ENCODE assay signal across 10 cellular contexts in genomic region chr16:68778551-68779231, GRCh38. TPM values are rescaled to one million over a fixed set of nuclear protein-coding genes. Genes with fewer than 3 reads are reported as not detected.
DNase-seq lines count a peak whose midpoint lies in the region; ATAC-seq, FAIRE-seq and TF ChIP-seq lines count a peak whose summit lies in the region.
"Had no signal": no experiment of that assay in that cellular context is flagged by ENCODE, and none has a peak within 500 bp of the region (broad histone marks: within the 10 kb centered on the region; RNA-seq: fewer than 3 reads in every experiment).

No MANE protein-coding gene starts in this region.

- no peak for TF ChIP-seq RAD21 in K562 (CRISPR knock-in tag; conservative IDR thresholded peaks at IDR 0.05 in 1 of 2, IDR thresholded peaks at IDR 0.05 in 1 of 2)

- H3K9me1 ChIP-seq in K562 (ENCODE audit: control insufficient read depth, insufficient read depth, low read length): no peaks in the 10 kb centered on the region

- DNase-seq in NCI-H146 treated with DMSO at 0.1 percent for 48 hours (lab: John Stamatoyannopoulos, UW; ENCODE audit: unreplicated experiment) (peak; percentile 68), K562 (ENCODE audit: extremely low read depth in 1 of 4, low spot score in 3 of 4) (peak in 1 of 4 experiments; percentile 32), left lobe of liver (ENCODE audit: low spot score) (peak; percentile 86), ureter (ENCODE audit: low spot score) (peak; percentile 48), activated T-cell treated with anti-CD3 and anti-CD28 coated beads for 4 hours (no peak), Ammon's horn (ENCODE audit: low spot score) (no peak), DMS 273 (lab: John Stamatoyannopoulos, UW; ENCODE audit: unreplicated experiment) (no peak)
- DNase-seq: uterus had no signal

- POLR2A ChIA-PET in K562 (lab: Yijun Ruan, JAX): interaction anchor here (0.6 to 0.9 kb wide), 2 partner anchors 11 to 439 kb away, joined by 4 read pairs; no protein-coding TSS in a partner anchor

- in situ Hi-C loops in K562 (cut with MboI): no loop called here

- H3K27ac ChIP-seq in K562 (ENCODE audit: extremely low read depth, low read depth, low read length): no peak overlapping the region
- H3K27ac ChIP-seq: HL-60, uterus had no signal

- TF ChIP-seq CTCF in K562 (IDR thresholded peaks at IDR 0.05 in 2 of 3, conservative IDR thresholded peaks at IDR 0.05 in 1 of 3; ENCODE audit: insufficient read depth in 2 of 3, low read depth in 1 of 3, low read length in 3 of 3): no peak

- H3K4me1 ChIP-seq in K562 (replicated peaks in 1 of 2; ENCODE audit: control insufficient read depth in 2 of 2, insufficient read depth in 2 of 2, low read length in 2 of 2): peaks cover 2 to 3% of the 10 kb centered on the region in 2 experiments; a peak in 2 of 5 replicates
- H3K4me1 ChIP-seq: uterus had no signal

- peaks cover 0 to 5% of the 10 kb centered on the region in 2 experiments; a peak in 1 of 5 replicates for H3K27me3 ChIP-seq in K562 (ENCODE audit: control insufficient read depth in 2 of 2, insufficient read depth in 2 of 2, low read length in 2 of 2)
- H3K27me3 ChIP-seq: uterus had no signal

- H3K4me3 ChIP-seq in K562: no peak overlapping the region
- H3K4me3 ChIP-seq: uterus had no signal

- no peaks in the 10 kb centered on the region for H3K36me3 ChIP-seq in K562 (ENCODE audit: control insufficient read depth, insufficient read depth, low read length)
- H3K36me3 ChIP-seq: uterus had no signal

- H2AFZ ChIP-seq in K562 (ENCODE audit: low read depth, low read length): peak overlapping the region; percentile 68

- H3K4me2 ChIP-seq in K562 (ENCODE audit: insufficient read depth, low read length): no peak overlapping the region

- TF ChIP-seq EP300 in K562 (IDR thresholded peaks at IDR 0.05; ENCODE audit: low read length): no peak

- 34% methylated on average over 6 of the region's 6 CpGs for WGBS in K562 (ENCODE audit: insufficient coverage, low coverage, missing lambda C conversion rate)

- intact Hi-C loops in K562 (cut with micrococcal nuclease): no loop called here

- peak overlapping the region in 1 of 2 experiments; percentile 49; a peak in 1 of 4 replicates for H3K9ac ChIP-seq in K562 (ENCODE audit: insufficient read depth in 1 of 2, low read depth in 2 of 2, low read length in 2 of 2)

- H3K79me2 ChIP-seq in K562 (ENCODE audit: control insufficient read depth, insufficient read depth, low read length): no peaks in the 10 kb centered on the region

- FAIRE-seq in K562 (lab: Jason Lieb, UNC): no peak

- H4K20me1 ChIP-seq in K562 (replicated peaks; ENCODE audit: control insufficient read depth, insufficient read depth, low read length): no peaks in the 10 kb centered on the region

- no peak for TF ChIP-seq POLR2A in K562 (conservative IDR thresholded peaks at IDR 0.05)

- ATAC-seq in K562: peak; percentile 57; the same call in 2 of the 3 replicates
- peak; percentile 79 for ATAC-seq in left lobe of liver

- CTCF ChIA-PET in K562 (lab: Yijun Ruan, JAX; ENCODE audit: low intra/inter-chr PET ratio): no interaction called here

- BruUV-seq in K562 (replicated peaks; lab: Mats Ljungman, UMichigan): no TSS peak

- H3K9me3 ChIP-seq in K562 (replicated peaks; ENCODE audit: control insufficient read depth, insufficient read depth, low read depth, low read length): no peaks in the 10 kb centered on the region
- H3K9me3 ChIP-seq: uterus had no signal

TF ChIP-seq in K562, 482 proteins besides CTCF, POLR2A, EP300 and RAD21 (continues in another document):
- TF ChIP-seq NCOR1 (IDR thresholded peaks at IDR 0.05) (no peak), TRIM24 (IDR thresholded peaks at IDR 0.05) (no peak), TCF3 (CRISPR knock-in tag; IDR thresholded peaks at IDR 0.05) (peak; percentile 34), CHD7 (IDR thresholded peaks at IDR 0.05; ENCODE audit: low read depth, low read length) (no peak), ZNF695 (CRISPR knock-in tag; IDR thresholded peaks at IDR 0.05) (no peak)

RNA-seq across cellular contexts. Expression of gene CDH1, which starts 41.6 kb away (rescaled TPM):
- not detected in 2 replicates for total RNA-seq in K562 (2011; cell fraction: chromatin; rRNA removed; ENCODE audit: low replicate concordance)
- total RNA-seq in K562 (2011; cell fraction: nucleolus; rRNA removed): not detected in 2 replicates
- not detected in 2 replicates for total RNA-seq in K562 (2011; cell fraction: nucleoplasm; rRNA removed)
- total RNA-seq in K562 (2014; rRNA removed) (not detected in 2 replicates), K562 (2014; rRNA removed; fragmentation: Illumina TruSeq; extraction: Trizol) (not detected in 2 replicates), K562 (2015; rRNA removed; fragmentation: Illumina TruSeq; extraction: Trizol) (0.60 TPM in 1 of 2 replicates, not detected in the other), K562 (2021) (0.69 and 0.76 TPM in 2 replicates), left lobe of liver (115 TPM), ureter (428 TPM)
- polyA plus RNA-seq in K562 (2011; rRNA removed) (not detected in 2 replicates), K562 (2014; fragmentation: Illumina TruSeq; extraction: Trizol) (not detected in 2 replicates), K562 (2014; fragmentation: Nextera tagmentation; extraction: Ambion mirVana) (under 1 TPM in 1 of 2 experiments, not detected in 1; 0.01 TPM), K562 (2014; rRNA removed) (not detected in 2 replicates)
- 0.07 TPM in 1 of 2 replicates, not detected in the other for polyA plus RNA-seq in K562 (2011; cell fraction: cytosol; rRNA removed)
- 0.04 TPM in 1 of 2 replicates, not detected in the other for polyA plus RNA-seq in K562 (2011; cell fraction: nucleus; rRNA removed)
- 0.10 and 0.11 TPM in 2 replicates for polyA plus RNA-seq in K562 (2012)
- not detected in 2 replicates for polyA minus RNA-seq in K562 (2011; rRNA and poly(A)+ RNA removed)
- not detected in 2 replicates for polyA minus RNA-seq in K562 (2011; cell fraction: cytosol; rRNA and poly(A)+ RNA removed)
- not detected in 2 replicates for polyA minus RNA-seq in K562 (2011; cell fraction: nucleus; rRNA and poly(A)+ RNA removed)
- total RNA-seq: activated CD8-positive, alpha-beta memory T cell treated with anti-CD3 and anti-CD28 coated beads for 36 hours had no signal

Comparison
In these comparisons a context has a peak if more than half of its experiments do, and no peak if none do; other contexts are left out.
1. DNase-seq: peak in NCI-H146 treated with DMSO at 0.1 percent for 48 hours (single experiment), left lobe of liver (single experiment) and ureter (single experiment); none in activated T-cell treated with anti-CD3 and anti-CD28 coated beads for 4 hours (single experiment), Ammon's horn (single experiment) and DMS 273 (single experiment).
2. RNA of gene CDH1, which starts 41.6 kb away (total RNA-seq): 428 TPM in ureter (single experiment) and 115 TPM in left lobe of liver (single experiment); 0.60 to 0.76 TPM in K562; every median in the first group is over 10 times any median in the second.